26 cellular contexts compared by ENCODE assay signal in genomic region chr15:86759766-86760165, GRCh38.
"Had no signal": no experiment of that assay in that cellular context is flagged by ENCODE, and none has a peak within 500 bp of the region (broad histone marks: within the 10 kb centered on the region; RNA-seq: fewer than 3 reads in every experiment).

No MANE protein-coding gene starts in this region.

- H3K4me3 ChIP-seq: colonic mucosa, esophagus squamous epithelium had no signal

- H3K4me1 ChIP-seq: colonic mucosa, esophagus squamous epithelium had no signal

- DNase-seq: activated CD4-positive, alpha-beta memory T cell treated with anti-CD3 and anti-CD28 coated beads, Interleukin-2, amount 10 ng/mL, durations not matched to agents 7 days and 5 days; activated CD4-positive, alpha-beta T cell treated with anti-CD3 and anti-CD28 coated beads for 1 hour; activated CD4-positive, alpha-beta T cell treated with anti-CD3 and anti-CD28 coated beads for 4 hours; activated CD4-positive, alpha-beta T cell treated with anti-CD3 and anti-CD28 coated beads, Interleukin-2, amount 10 ng/mL, durations not matched to agents 7 days and 5 days; activated CD4-positive, alpha-beta T cell treated with anti-CD3 and anti-CD28 coated beads, Interleukin-2, amount 50 U/mL, for 4 hours; activated CD8-positive, alpha-beta memory T cell treated with anti-CD3 and anti-CD28 coated beads, Interleukin-2, amount 50 U/mL, for 48 hours; activated effector memory CD4-positive, alpha-beta T cell treated with Interleukin-2 at 50 U/mL for 16 hours; activated gamma-delta T cell treated with Interleukin-2 at 50 U/mL for 16 hours; activated naive CD4-positive, alpha-beta T cell treated with anti-CD3 and anti-CD28 coated beads, Interleukin-2, amount 50 U/mL, for 16 hours; activated naive CD4-positive, alpha-beta T cell treated with Interleukin-2 at 50 U/mL for 16 hours; activated T-cell treated with anti-CD3 and anti-CD28 coated beads for 4 hours; activated T-cell treated with anti-CD3 and anti-CD28 coated beads, Interleukin-2, amount 50 U/mL, for 4 hours; amniotic stem cell; anterior cingulate cortex; brain microvascular endothelial cell; central memory CD4-positive, alpha-beta T cell; cerebellar nuclear complex; colonic mucosa; effector CD8-positive, alpha-beta T cell; esophagus squamous epithelium; foreskin melanocyte; T-helper 2 cell had no signal

- H3K27ac ChIP-seq: brain microvascular endothelial cell, colonic mucosa, epithelial cell of prostate, esophagus squamous epithelium, VCaP had no signal

- H3K27me3 ChIP-seq: brain microvascular endothelial cell, colonic mucosa, esophagus squamous epithelium had no signal

- H3K9me3 ChIP-seq: colonic mucosa, esophagus squamous epithelium had no signal

- H3K36me3 ChIP-seq: brain microvascular endothelial cell, colonic mucosa, esophagus squamous epithelium had no signal

- ATAC-seq: activated T-cell treated with anti-CD3 and anti-CD28 coated beads, Interleukin-2, amount 50 U/mL, for 4 hours; activated T-helper 17 cell treated with anti-CD3 and anti-CD28 coated beads, Interleukin-2, amount 50 U/mL, for 72 hours; WTC11 had no signal
